Comparison of ENCODE assay signal across 8 cellular contexts in the genomic region with DNA sequence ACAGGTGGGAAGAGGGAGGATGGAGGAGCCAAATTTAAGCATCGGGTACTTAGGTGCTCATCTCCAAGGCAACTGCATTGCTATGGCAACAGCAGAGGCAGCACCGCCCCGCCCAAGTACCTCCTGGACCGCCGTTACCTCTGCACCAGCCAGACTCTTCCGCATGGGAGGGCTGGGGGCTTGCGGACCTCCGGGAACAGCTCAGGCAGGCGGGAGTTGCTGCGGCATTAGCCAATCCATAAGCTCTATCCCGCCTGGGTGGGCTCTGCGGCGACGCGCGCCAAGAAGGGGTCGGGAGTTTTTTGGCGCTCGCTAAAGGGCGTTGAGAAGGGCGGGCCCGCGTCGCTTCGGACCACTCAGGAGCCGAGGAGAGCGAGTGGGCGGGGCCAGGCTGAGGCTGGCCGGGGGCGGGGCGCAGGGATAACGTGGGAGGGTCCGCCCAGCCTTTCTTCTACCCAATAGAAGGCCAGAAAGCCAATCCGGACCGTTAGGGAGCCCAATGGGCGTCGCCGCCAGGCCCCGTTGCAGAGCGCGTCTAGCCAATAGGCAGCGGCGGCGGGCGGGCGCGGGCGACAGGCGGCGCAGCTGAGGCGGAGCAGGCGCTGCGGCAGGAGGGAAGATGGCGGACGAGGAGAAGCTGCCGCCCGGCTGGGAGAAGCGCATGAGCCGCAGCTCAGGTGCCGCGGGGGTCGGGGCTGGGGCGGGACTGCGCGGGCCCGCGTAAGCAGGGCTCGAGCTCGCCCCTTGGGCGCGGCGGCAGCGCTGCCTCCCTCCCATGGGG. TPM values are rescaled to one million over a fixed set of nuclear protein-coding genes. Genes with fewer than 3 reads are reported as not detected.
DNase-seq lines count a peak whose midpoint lies in the region; ATAC-seq and TF ChIP-seq lines count a peak whose summit lies in the region.

A gene (plus strand): TSS at position 593 of the 781 bp plus-strand sequence. CDS start 27 bp downstream, at position 620.

- H3K27me3 Mint-ChIP-seq in activated naive CD4-positive, alpha-beta T cell treated with anti-CD3 and anti-CD28 coated beads, Interleukin-2, amount 50 U/mL, for 24 hours, result no peaks in the 10 kb centered on the region

- ATAC-seq in HG02588 (IDR thresholded peaks at IDR 0.05; ENCODE audit: unreplicated experiment), result peak; percentile 94
- peak; percentile 99 for ATAC-seq in SK-N-SH treated with all-trans-retinoic acid at 6 μM for 48 hours

- H3K4me3 Mint-ChIP-seq in activated naive CD4-positive, alpha-beta T cell treated with anti-CD3 and anti-CD28 coated beads, Interleukin-2, amount 50 U/mL, for 24 hours, result peak within 1 kb of the TSS; percentile 93

- DNase-seq in GM10266 (ENCODE audit: extremely low spot score) (peak; percentile 99), NCI-H1092 (lab: John Stamatoyannopoulos, UW) (peak; percentile 98), globus pallidus (ENCODE audit: low spot score) (peak; percentile 98), occipital lobe (lab: John Stamatoyannopoulos, UW) (peak; percentile 98)

- peak; percentile 70 for TF ChIP-seq CTCF in GM10266 (IDR thresholded peaks at IDR 0.05; ENCODE audit: control insufficient read depth, insufficient read depth, low read depth, missing control alignments)

- H3K36me3 Mint-ChIP-seq in activated naive CD4-positive, alpha-beta T cell treated with anti-CD3 and anti-CD28 coated beads, Interleukin-2, amount 50 U/mL, for 24 hours, result peaks cover 1% of the 10 kb centered on the region

- no peaks in the 10 kb centered on the region for H3K9me3 Mint-ChIP-seq in activated naive CD4-positive, alpha-beta T cell treated with anti-CD3 and anti-CD28 coated beads, Interleukin-2, amount 50 U/mL, for 24 hours

- peaks cover 15% of the 10 kb centered on the region for H3K4me1 Mint-ChIP-seq in activated naive CD4-positive, alpha-beta T cell treated with anti-CD3 and anti-CD28 coated beads, Interleukin-2, amount 50 U/mL, for 24 hours

- H3K27ac ChIP-seq in temporal lobe (ENCODE audit: low read depth, low read length), result peak within 1 kb of the TSS; percentile 78

- H3K27ac Mint-ChIP-seq in activated naive CD4-positive, alpha-beta T cell treated with anti-CD3 and anti-CD28 coated beads, Interleukin-2, amount 50 U/mL, for 24 hours, result peak within 1 kb of the TSS; percentile 87

TF ChIP-seq in SK-N-SH treated with all-trans-retinoic acid at 6 μM for 48 hours, 23 proteins besides CTCF, POLR2A, EP300 and RAD21:
- TF ChIP-seq SNAI2 (CRISPR knock-in tag; IDR thresholded peaks at IDR 0.05) (no peak), ZNF565 (CRISPR knock-in tag; conservative IDR thresholded peaks at IDR 0.05; ENCODE audit: low read depth) (no peak), GLIS3 (CRISPR knock-in tag; IDR thresholded peaks at IDR 0.05) (no peak), RARB (CRISPR knock-in tag; IDR thresholded peaks at IDR 0.05) (no peak)

RNA-seq across cellular contexts. Expression of the gene that starts here (rescaled TPM):
- total RNA-seq in occipital lobe, result 65.4 TPM
- total RNA-seq in temporal lobe, result 72.5 TPM

Comparison
In these comparisons a context has a peak if more than half of its experiments do, and no peak if none do; other contexts are left out.
1. Peak in every context shown above with its lines: DNase-seq, ATAC-seq and H3K27ac ChIP-seq.